8 cellular contexts compared by ENCODE assay signal in genomic region chr18:37537868-37538525, GRCh38. TPM values are rescaled to one million over a fixed set of nuclear protein-coding genes. Genes with fewer than 3 reads are reported as not detected.
DNase-seq lines count a peak whose midpoint lies in the region; ATAC-seq and TF ChIP-seq lines count a peak whose summit lies in the region.

No MANE protein-coding gene starts in this region.

- no peak overlapping the region for H3K4me2 ChIP-seq in neural progenitor cell

- peak; percentile 74 for ATAC-seq in GM18858 (IDR thresholded peaks at IDR 0.05; ENCODE audit: unreplicated experiment)
- peak; percentile 51 for ATAC-seq in HG03060 (IDR thresholded peaks at IDR 0.05; ENCODE audit: low read depth, unreplicated experiment)
- ATAC-seq in upper lobe of right lung, result peak; percentile 87

- H2AFZ ChIP-seq in neural progenitor cell (replicated peaks), result peak overlapping the region; percentile 72

- peaks cover 12% of the 10 kb centered on the region for H3K4me1 Mint-ChIP-seq in neural progenitor cell

- no peak overlapping the region for H3K27ac ChIP-seq in neural progenitor cell
- no peak overlapping the region for H3K27ac ChIP-seq in upper lobe of right lung

- peak; percentile 64 for TF ChIP-seq CTCF in BE2C (IDR thresholded peaks at IDR 0.05; ENCODE audit: low read depth, low read length)
- TF ChIP-seq CTCF in neural progenitor cell (IDR thresholded peaks at IDR 0.05), result peak; percentile 83
- TF ChIP-seq CTCF in upper lobe of right lung (IDR thresholded peaks at IDR 0.05), result peak; percentile 85

- H3K9ac ChIP-seq in neural progenitor cell, result no peak overlapping the region

- no peaks in the 10 kb centered on the region for H3F3A ChIP-seq in neural progenitor cell (ENCODE audit: low read depth)

- no peaks in the 10 kb centered on the region for H3K9me3 Mint-ChIP-seq in neural progenitor cell

- H3K4me3 ChIP-seq in BE2C (ENCODE audit: low read depth, low read length) (no peak overlapping the region), neural progenitor cell (no peak overlapping the region), upper lobe of right lung (no peak overlapping the region)

- H3K27me3 Mint-ChIP-seq in neural progenitor cell (ENCODE audit: insufficient read depth, low read depth), result peaks cover 21% of the 10 kb centered on the region

- intact Hi-C loops in upper lobe of right lung (cut with DNase I), result loop anchor here (10.0 kb wide), 2 partner anchors 153 to 193 kb away; no protein-coding TSS in a partner anchor

- no peaks in the 10 kb centered on the region for H4K20me1 ChIP-seq in neural progenitor cell (ENCODE audit: low read depth)

- H3K27me3 ChIP-seq in BE2C (no peaks in the 10 kb centered on the region), neural progenitor cell (peaks cover 33% of the 10 kb centered on the region), upper lobe of right lung (peaks cover 35% of the 10 kb centered on the region)

- no peaks in the 10 kb centered on the region for H3K9me3 ChIP-seq in BE2C
- H3K9me3 ChIP-seq in neural progenitor cell (ENCODE audit: low read depth), result no peaks in the 10 kb centered on the region
- no peaks in the 10 kb centered on the region for H3K9me3 ChIP-seq in upper lobe of right lung

- no peak overlapping the region for H3K4me3 Mint-ChIP-seq in neural progenitor cell

- DNase-seq in BE2C, result peak; percentile 73
- DNase-seq in NCI-H2227 (lab: John Stamatoyannopoulos, UW; ENCODE audit: unreplicated experiment), result peak; percentile 85
- DNase-seq in activated CD8-positive, alpha-beta memory T cell treated with anti-CD3 and anti-CD28 coated beads, Interleukin-2, amount 50 U/mL, for 4 hours, result peak; percentile 19
- peak; percentile 52 for DNase-seq in fibroblast of peridontal ligament (ENCODE audit: extremely low read depth)
- peak; percentile 86 for DNase-seq in neural progenitor cell (ENCODE audit: low spot score)
- peak; percentile 85 for DNase-seq in upper lobe of right lung

- H3K27ac Mint-ChIP-seq in neural progenitor cell, result no peak overlapping the region

- H3K36me3 Mint-ChIP-seq in neural progenitor cell, result no peaks in the 10 kb centered on the region

- H3K4me1 ChIP-seq in BE2C (no peaks in the 10 kb centered on the region; the same call in 1 of the 2 replicates), neural progenitor cell (peaks cover 16% of the 10 kb centered on the region), upper lobe of right lung (no peaks in the 10 kb centered on the region)

- H3K36me3 ChIP-seq in BE2C (no peaks in the 10 kb centered on the region), neural progenitor cell (no peaks in the 10 kb centered on the region), upper lobe of right lung (no peaks in the 10 kb centered on the region)

- H3K79me2 ChIP-seq in neural progenitor cell (ENCODE audit: low read depth), result no peaks in the 10 kb centered on the region

RNA-seq across cellular contexts. Expression of gene CELF4, which starts 27.6 kb away (rescaled TPM):
- 29.2 TPM for polyA plus RNA-seq in BE2C (2012; ENCODE audit: insufficient read depth, insufficient read length, low read depth)
- total RNA-seq in neural progenitor cell (ENCODE audit: low replicate concordance), result 0.50 and 1.8 TPM in 2 replicates
- total RNA-seq in upper lobe of right lung, result 1.2 TPM

Comparison
In these comparisons a context has a peak if more than half of its experiments do, and no peak if none do; other contexts are left out.
1. DNase-seq: peak in every context shown above with its lines; median percentile 86 in neural progenitor cell; 85 in NCI-H2227; 85 in upper lobe of right lung; 73 in BE2C; 52 in fibroblast of peridontal ligament; 19 in activated CD8-positive, alpha-beta memory T cell treated with anti-CD3 and anti-CD28 coated beads, Interleukin-2, amount 50 U/mL, for 4 hours.